In genomic region chr17:82090549-82091263, GRCh38 we compare ENCODE assay signal across 18 cellular contexts. TPM values are rescaled to one million over a fixed set of nuclear protein-coding genes. Genes with fewer than 3 reads are reported as not detected.
A peak's percentile ranks its signal among the peaks of the same experiment; 100 is the strongest.
DNase-seq lines count a peak whose midpoint lies in the region; ATAC-seq, FAIRE-seq and TF ChIP-seq lines count a peak whose summit lies in the region.
"Had no signal": no experiment of that assay in that cellular context is flagged by ENCODE, and none has a peak within 500 bp of the region (broad histone marks: within the 10 kb centered on the region; RNA-seq: fewer than 3 reads in every experiment).

No MANE protein-coding gene starts in this region.

- TF ChIP-seq POLR2A in GM12878 (IDR thresholded peaks at IDR 0.05; ENCODE audit: low read depth, low read length), result peak; percentile 42

- WGBS in GM12878 (ENCODE audit: insufficient coverage, insufficient replicate concordance, low lambda C conversion rate, missing lambda C conversion rate), result 97% methylated on average over 29 of the region's 29 CpGs
- no CpG with 5 or more reads among the region's 29 CpGs for WGBS in trophoblast cell (ENCODE audit: extremely low coverage, insufficient coverage, insufficient read length)

- no peaks in the 10 kb centered on the region for H3K9me3 ChIP-seq in HEK293 (ENCODE audit: control insufficient read depth, insufficient read depth, low read depth, low read length)
- no peaks in the 10 kb centered on the region for H3K9me3 ChIP-seq in GM12878 (replicated peaks; ENCODE audit: control insufficient read depth, insufficient read depth, low read length)
- peaks cover 11% of the 10 kb centered on the region for H3K9me3 ChIP-seq in trophoblast cell (ENCODE audit: insufficient read depth, low read depth, low read length)
- H3K9me3 ChIP-seq: MG63 had no signal

- no peaks in the 10 kb centered on the region for H3K79me1 ChIP-seq in trophoblast cell (ENCODE audit: low read length)

- H3K14ac ChIP-seq in trophoblast cell (ENCODE audit: low read length), result no peak overlapping the region

- no peak overlapping the region for H4K12ac ChIP-seq in trophoblast cell (ENCODE audit: low read depth, low read length)

- H3K18ac ChIP-seq in trophoblast cell (ENCODE audit: low read length), result peak overlapping the region; percentile 15

- H3K79me2 ChIP-seq in GM12878 (ENCODE audit: control insufficient read depth, insufficient read depth, low read length), result peaks cover 7% of the 10 kb centered on the region
- H3K79me2 ChIP-seq in trophoblast cell (ENCODE audit: control insufficient read depth, insufficient read depth, low read length, poor library complexity), result peaks cover 3% of the 10 kb centered on the region

- no peaks in the 10 kb centered on the region for H3K27me3 ChIP-seq in GM12878 (replicated peaks in 1 of 2; ENCODE audit: control insufficient read depth in 2 of 2, insufficient read depth in 2 of 2, low read length in 1 of 2)
- no peaks in the 10 kb centered on the region for H3K27me3 ChIP-seq in trophoblast cell (ENCODE audit: insufficient read depth, low read length)
- H3K27me3 ChIP-seq: MG63 had no signal

- no peak overlapping the region for H3K23ac ChIP-seq in trophoblast cell (ENCODE audit: low read length)

- no peak overlapping the region for H2BK120ac ChIP-seq in trophoblast cell (ENCODE audit: insufficient read depth, low read length, poor library complexity)

- no TSS peak for BruUV-seq in GM12878 (replicated peaks; lab: Mats Ljungman, UMichigan)

- no peak overlapping the region for H3K4ac ChIP-seq in trophoblast cell (ENCODE audit: low read depth, low read length)

- H2BK5ac ChIP-seq in trophoblast cell (ENCODE audit: low read depth, low read length, poor library complexity), result no peak overlapping the region

- H3K27ac ChIP-seq in HEK293 (ENCODE audit: extremely low read depth, low read depth, low read length) (no peak overlapping the region), GM12878 (ENCODE audit: control insufficient read depth, insufficient read depth) (no peak overlapping the region), trophoblast cell (ENCODE audit: low read depth, low read length) (no peak overlapping the region)
- H3K27ac ChIP-seq: C4-2B, GM23248 had no signal

- no peak overlapping the region for H4K91ac ChIP-seq in trophoblast cell (ENCODE audit: low read depth, low read length)

- FAIRE-seq in GM12878 (lab: Jason Lieb, UNC), result no peak

- H2AK5ac ChIP-seq in trophoblast cell (ENCODE audit: low read length), result no peak overlapping the region

- H3K4me1 ChIP-seq in HEK293 (ENCODE audit: control insufficient read depth, insufficient read depth, low read length), result no peaks in the 10 kb centered on the region
- H3K4me1 ChIP-seq in GM12878 (ENCODE audit: control insufficient read depth, insufficient read depth, low read length), result no peaks in the 10 kb centered on the region
- H3K4me1 ChIP-seq in trophoblast cell (ENCODE audit: control insufficient read depth in 1 of 2, insufficient read depth in 2 of 2, low read length in 2 of 2), result peaks cover under 1 to 3% of the 10 kb centered on the region in 2 experiments

- no peaks in the 10 kb centered on the region for H4K20me1 ChIP-seq in GM12878 (ENCODE audit: control insufficient read depth, insufficient read depth)

- POLR2A ChIA-PET in HEK293 (lab: Yijun Ruan, JAX) (interaction anchor here (0.5 to 2.3 kb wide), 7 partner anchors 10 to 410 kb away, joined by 3 to 9 read pairs (median 4); partner anchors contain the start of gene DCXR), GM12878 (lab: Charles Lee) (interaction anchor here (0.5 kb wide), 1 partner anchor 340 kb away, joined by 3 read pairs; no protein-coding TSS in a partner anchor)

- H3K4me2 ChIP-seq in GM12878 (ENCODE audit: control insufficient read depth, insufficient read depth), result no peak overlapping the region
- H3K4me2 ChIP-seq in trophoblast cell (ENCODE audit: low read length), result no peak overlapping the region

- no peak overlapping the region for H3K4me3 ChIP-seq in HEK293 (ENCODE audit: low read depth, low read length)
- no peak overlapping the region for H3K4me3 ChIP-seq in GM12878
- no peak overlapping the region for H3K4me3 ChIP-seq in trophoblast cell (ENCODE audit: low read depth, low read length)
- H3K4me3 ChIP-seq: GM23248, MG63 had no signal

- H4K8ac ChIP-seq in trophoblast cell (ENCODE audit: low read depth, low read length), result no peak overlapping the region

- no peak for TF ChIP-seq RAD21 in GM12878 (IDR thresholded peaks at IDR 0.05; ENCODE audit: insufficient read depth, low read depth, low read length)

- RAD21 ChIA-PET in GM12878 (lab: Charles Lee; ENCODE audit: unreplicated experiment), result no interaction called here

- no peak for TF ChIP-seq EP300 in GM12878 (IDR thresholded peaks at IDR 0.05; ENCODE audit: borderline replicate concordance in 1 of 2, control insufficient read depth in 1 of 2, low read depth in 2 of 2, low read length in 2 of 2)

- intact Hi-C loops in Right ventricle myocardium superior (cut with DNase I), result no loop called here
- intact Hi-C loops in left cardiac atrium (cut with DNase I), result no loop called here
- intact Hi-C loops in GM12878 (cut with micrococcal nuclease; ENCODE audit: unreplicated experiment), result no loop called here

- CTCF ChIA-PET in HEK293 (lab: Yijun Ruan, JAX) (no interaction called here), GM12878 (lab: Yijun Ruan, JAX) (no interaction called here)

- H3K9ac ChIP-seq in GM12878 (ENCODE audit: control insufficient read depth, insufficient read depth, low read length) (no peak overlapping the region), trophoblast cell (ENCODE audit: low read length) (no peak overlapping the region)
- H3K9ac ChIP-seq: GM23248 had no signal

- DNase-seq in Right ventricle myocardium superior (peak; percentile 41), left cardiac atrium (no peak), GM12878 (ENCODE audit: low read depth, low spot score) (no peak), trophoblast cell (no peak), retina (no peak)
- DNase-seq: DMS 273 treated with DMSO at 0.1 percent for 48 hours, EL, GM23248, MG63, NCI-H1092 treated with DMSO at 0.1 percent for 48 hours, NCI-H2081 treated with DMSO at 0.1 percent for 48 hours, NCI-H510A, SHP77 had no signal

- in situ Hi-C loops in GM12878 (cut with MboI), result no loop called here

- H2BK12ac ChIP-seq in trophoblast cell (ENCODE audit: low read length), result no peak overlapping the region

- SMC1A ChIA-PET in GM12878 (lab: Charles Lee; ENCODE audit: uncharacterized antibody, unreplicated experiment), result no interaction called here

- no peak overlapping the region for H2AFZ ChIP-seq in GM12878 (ENCODE audit: control insufficient read depth, low read depth, low read length)
- no peak overlapping the region for H2AFZ ChIP-seq in trophoblast cell (ENCODE audit: insufficient read depth, low read length, poor library complexity)
- H2AFZ ChIP-seq: GM23248 had no signal

- ATAC-seq in Right ventricle myocardium superior (ENCODE audit: poor library complexity) (no peak), left cardiac atrium (no peak), GM12878 (no peak), HG03025 (IDR thresholded peaks at IDR 0.05; ENCODE audit: low FRiP score, unreplicated experiment) (no peak), GM18873 (IDR thresholded peaks at IDR 0.05; ENCODE audit: low FRiP score, unreplicated experiment) (no peak)
- ATAC-seq: SK-N-SH treated with all-trans-retinoic acid at 6 μM for 48 hours had no signal

- peaks cover 28 to 97% of the 10 kb centered on the region in 2 experiments for H3K36me3 ChIP-seq in HEK293 (ENCODE audit: control insufficient read depth in 2 of 2, insufficient read depth in 1 of 2, low read length in 2 of 2)
- peaks cover 14 to 74% of the 10 kb centered on the region in 2 experiments for H3K36me3 ChIP-seq in GM12878 (ENCODE audit: control insufficient read depth in 2 of 2, insufficient read depth in 2 of 2, low read length in 1 of 2)
- peaks cover 95% of the 10 kb centered on the region in 2 experiments for H3K36me3 ChIP-seq in trophoblast cell (ENCODE audit: control insufficient read depth in 1 of 2, insufficient read depth in 2 of 2, low read length in 2 of 2)

- TF ChIP-seq CTCF in HEK293 (tag by site-specific recombination; IDR thresholded peaks at IDR 0.05), result no peak
- TF ChIP-seq CTCF in GM12878 (IDR thresholded peaks at IDR 0.05 in 2 of 3, conservative IDR thresholded peaks at IDR 0.05 in 1 of 3; ENCODE audit: control insufficient read depth in 2 of 3, extremely low read depth in 1 of 3, insufficient read depth in 1 of 3, low read depth in 3 of 3, low read length in 3 of 3), result no peak

RNA-seq across cellular contexts. Expression of gene FASN, which starts 7.3 kb away (rescaled TPM):
- total RNA-seq in Right ventricle myocardium superior (23.0 TPM), left cardiac atrium (100 to 1,000 TPM; 220 to 646 TPM), GM12878 (2014; rRNA removed) (67.4 and 73.8 TPM in 2 replicates), GM12878 (2014; rRNA removed; fragmentation: Illumina TruSeq; extraction: Trizol) (18.0 and 20.8 TPM in 2 replicates), GM12878 (2021) (333 and 348 TPM in 2 replicates)
- 81.2 and 110 TPM in 2 replicates for total RNA-seq in GM12878 (2013; cell fraction: nucleolus; rRNA removed)
- polyA plus RNA-seq in GM12878 (2011; ENCODE audit: low read depth), result 15.3 TPM
- polyA plus RNA-seq in GM12878 (2011; rRNA removed) (4.5 and 10.8 TPM in 2 replicates), GM12878 (2014; fragmentation: Illumina TruSeq; extraction: Trizol) (1.6 and 12.8 TPM in 2 replicates), GM12878 (2014; fragmentation: Nextera tagmentation; extraction: Ambion mirVana) (under 1 TPM; 0.19 to 0.31 TPM), GM12878 (2014; rRNA removed) (87.8 and 131 TPM in 2 replicates), GM12878 (2016; fragmentation: Nextera tagmentation; extraction: Ambion mirVana) (10 to 100 TPM; 40.1 to 42.5 TPM)
- polyA plus RNA-seq in GM12878 (2011; cell fraction: cytosol; rRNA removed), result 31.3 and 40.9 TPM in 2 replicates
- polyA plus RNA-seq in GM12878 (2011; cell fraction: nucleus; rRNA removed), result 137 and 205 TPM in 2 replicates
- polyA plus RNA-seq in GM12878 (2012), result 82.0 and 91.6 TPM in 2 replicates
- 21.8 and 51.5 TPM in 2 replicates for polyA minus RNA-seq in GM12878 (2011; rRNA and poly(A)+ RNA removed)
- polyA minus RNA-seq in GM12878 (2011; cell fraction: cytosol; rRNA and poly(A)+ RNA removed), result 91.7 and 93.8 TPM in 2 replicates
- polyA minus RNA-seq in GM12878 (2011; cell fraction: nucleus; rRNA and poly(A)+ RNA removed), result 35.7 and 66.9 TPM in 2 replicates
- polyA plus RNA-seq in trophoblast cell (2013), result 120 and 124 TPM in 2 replicates

RNA-seq across cellular contexts. Expression of gene DUS1L, which starts 25.1 kb away (rescaled TPM):
- total RNA-seq in Right ventricle myocardium superior (57.9 TPM), left cardiac atrium (10 to 100 TPM; 59.2 to 65.4 TPM), GM12878 (2014; rRNA removed) (107 and 132 TPM in 2 replicates), GM12878 (2014; rRNA removed; fragmentation: Illumina TruSeq; extraction: Trizol) (43.3 and 50.3 TPM in 2 replicates), GM12878 (2021) (137 and 157 TPM in 2 replicates)
- total RNA-seq in GM12878 (2013; cell fraction: nucleolus; rRNA removed), result 56.8 and 75.9 TPM in 2 replicates
- 52.5 TPM for polyA plus RNA-seq in GM12878 (2011; ENCODE audit: low read depth)
- polyA plus RNA-seq in GM12878 (2011; rRNA removed) (21.0 and 42.6 TPM in 2 replicates), GM12878 (2014; fragmentation: Illumina TruSeq; extraction: Trizol) (13.8 and 46.5 TPM in 2 replicates), GM12878 (2014; fragmentation: Nextera tagmentation; extraction: Ambion mirVana) (10 to 100 TPM in 1 of 2 experiments, 1 to 10 TPM in 1; 6.1 to 15.3 TPM), GM12878 (2014; rRNA removed) (147 and 155 TPM in 2 replicates), GM12878 (2016; fragmentation: Nextera tagmentation; extraction: Ambion mirVana) (10 to 100 TPM in 1 of 2 experiments, 1 to 10 TPM in 1; 9.7 to 25.4 TPM)
- polyA plus RNA-seq in GM12878 (2011; cell fraction: cytosol; rRNA removed), result 77.7 and 101 TPM in 2 replicates
- polyA plus RNA-seq in GM12878 (2011; cell fraction: nucleus; rRNA removed), result 285 and 360 TPM in 2 replicates
- 61.7 and 71.7 TPM in 2 replicates for polyA plus RNA-seq in GM12878 (2012)
- polyA minus RNA-seq in GM12878 (2011; rRNA and poly(A)+ RNA removed), result 23.4 and 40.3 TPM in 2 replicates
- polyA minus RNA-seq in GM12878 (2011; cell fraction: cytosol; rRNA and poly(A)+ RNA removed), result 25.4 and 29.1 TPM in 2 replicates
- 63.5 and 104 TPM in 2 replicates for polyA minus RNA-seq in GM12878 (2011; cell fraction: nucleus; rRNA and poly(A)+ RNA removed)
- 23.6 and 26.7 TPM in 2 replicates for polyA plus RNA-seq in trophoblast cell (2013)

RNA-seq across cellular contexts. Expression of gene GPS1, which starts 39.0 kb away (rescaled TPM):
- total RNA-seq in Right ventricle myocardium superior (86.5 TPM), left cardiac atrium (10 to 100 TPM; 72.2 to 79.3 TPM), GM12878 (2014; rRNA removed) (110 and 131 TPM in 2 replicates), GM12878 (2014; rRNA removed; fragmentation: Illumina TruSeq; extraction: Trizol) (35.1 and 37.1 TPM in 2 replicates), GM12878 (2021) (113 and 122 TPM in 2 replicates)
- 41.6 and 44.7 TPM in 2 replicates for total RNA-seq in GM12878 (2013; cell fraction: nucleolus; rRNA removed)
- polyA plus RNA-seq in GM12878 (2011; ENCODE audit: low read depth), result 21.3 TPM
- polyA plus RNA-seq in GM12878 (2011; rRNA removed) (14.3 and 53.3 TPM in 2 replicates), GM12878 (2014; fragmentation: Illumina TruSeq; extraction: Trizol) (7.5 and 32.8 TPM in 2 replicates), GM12878 (2014; fragmentation: Nextera tagmentation; extraction: Ambion mirVana) (10 to 100 TPM in 1 of 2 experiments, 1 to 10 TPM in 1; 2.2 to 11.5 TPM), GM12878 (2014; rRNA removed) (102 and 119 TPM in 2 replicates), GM12878 (2016; fragmentation: Nextera tagmentation; extraction: Ambion mirVana) (100 to 1,000 TPM; 119 to 146 TPM)
- 65.9 and 98.5 TPM in 2 replicates for polyA plus RNA-seq in GM12878 (2011; cell fraction: cytosol; rRNA removed)
- polyA plus RNA-seq in GM12878 (2011; cell fraction: nucleus; rRNA removed), result 198 and 262 TPM in 2 replicates
- polyA plus RNA-seq in GM12878 (2012), result 41.2 and 44.0 TPM in 2 replicates
- polyA minus RNA-seq in GM12878 (2011; rRNA and poly(A)+ RNA removed), result 50.1 and 72.3 TPM in 2 replicates
- 44.1 and 45.0 TPM in 2 replicates for polyA minus RNA-seq in GM12878 (2011; cell fraction: cytosol; rRNA and poly(A)+ RNA removed)
- polyA minus RNA-seq in GM12878 (2011; cell fraction: nucleus; rRNA and poly(A)+ RNA removed), result 42.7 and 84.3 TPM in 2 replicates
- 75.8 and 78.1 TPM in 2 replicates for polyA plus RNA-seq in trophoblast cell (2013)

RNA-seq across cellular contexts. Expression of gene RFNG, which starts 39.1 kb away (rescaled TPM):
- total RNA-seq in Right ventricle myocardium superior, result 20.5 TPM
- total RNA-seq in left cardiac atrium, result 10 to 100 TPM; 16.4 to 22.4 TPM
- total RNA-seq in GM12878 (2013; cell fraction: nucleolus; rRNA removed), result 23.5 and 23.7 TPM in 2 replicates
- 14.5 and 14.8 TPM in 2 replicates for total RNA-seq in GM12878 (2014; rRNA removed)
- total RNA-seq in GM12878 (2014; rRNA removed; fragmentation: Illumina TruSeq; extraction: Trizol), result 5.2 and 7.8 TPM in 2 replicates
- 17.7 and 19.6 TPM in 2 replicates for total RNA-seq in GM12878 (2021)
- polyA plus RNA-seq in GM12878 (2011; ENCODE audit: low read depth), result 10.9 TPM
- 4.4 and 7.1 TPM in 2 replicates for polyA plus RNA-seq in GM12878 (2011; rRNA removed)
- 6.6 and 12.0 TPM in 2 replicates for polyA plus RNA-seq in GM12878 (2011; cell fraction: cytosol; rRNA removed)
- polyA plus RNA-seq in GM12878 (2011; cell fraction: nucleus; rRNA removed), result 83.6 and 89.3 TPM in 2 replicates
- 20.4 and 23.3 TPM in 2 replicates for polyA plus RNA-seq in GM12878 (2012)
- 1.3 and 7.2 TPM in 2 replicates for polyA plus RNA-seq in GM12878 (2014; fragmentation: Illumina TruSeq; extraction: Trizol)
- under 1 TPM; 0.10 to 0.93 TPM for polyA plus RNA-seq in GM12878 (2014; fragmentation: Nextera tagmentation; extraction: Ambion mirVana)
- 19.0 and 22.4 TPM in 2 replicates for polyA plus RNA-seq in GM12878 (2014; rRNA removed)
- 1 to 10 TPM; 1.6 to 2.6 TPM for polyA plus RNA-seq in GM12878 (2016; fragmentation: Nextera tagmentation; extraction: Ambion mirVana)
- 2.4 and 4.8 TPM in 2 replicates for polyA minus RNA-seq in GM12878 (2011; rRNA and poly(A)+ RNA removed)
- 2.9 and 4.4 TPM in 2 replicates for polyA minus RNA-seq in GM12878 (2011; cell fraction: cytosol; rRNA and poly(A)+ RNA removed)
- 8.1 and 8.2 TPM in 2 replicates for polyA minus RNA-seq in GM12878 (2011; cell fraction: nucleus; rRNA and poly(A)+ RNA removed)
- polyA plus RNA-seq in trophoblast cell (2013), result 26.3 and 27.2 TPM in 2 replicates

RNA-seq across cellular contexts. Expression of gene DCXR, which starts 53.2 kb away (rescaled TPM):
- total RNA-seq in Right ventricle myocardium superior (178 TPM), left cardiac atrium (100 to 1,000 TPM; 132 to 161 TPM), GM12878 (2014; rRNA removed) (80.8 and 85.8 TPM in 2 replicates), GM12878 (2014; rRNA removed; fragmentation: Illumina TruSeq; extraction: Trizol) (32.4 and 39.9 TPM in 2 replicates), GM12878 (2021) (110 and 119 TPM in 2 replicates)
- total RNA-seq in GM12878 (2013; cell fraction: nucleolus; rRNA removed), result 13.4 and 14.9 TPM in 2 replicates
- polyA plus RNA-seq in GM12878 (2011; ENCODE audit: low read depth), result 79.4 TPM
- polyA plus RNA-seq in GM12878 (2011; rRNA removed) (29.9 and 66.6 TPM in 2 replicates), GM12878 (2014; fragmentation: Illumina TruSeq; extraction: Trizol) (45.6 and 92.0 TPM in 2 replicates), GM12878 (2014; fragmentation: Nextera tagmentation; extraction: Ambion mirVana) (10 to 100 TPM; 12.3 to 44.8 TPM), GM12878 (2014; rRNA removed) (128 and 151 TPM in 2 replicates), GM12878 (2016; fragmentation: Nextera tagmentation; extraction: Ambion mirVana) (100 to 1,000 TPM; 122 to 139 TPM)
- 188 and 195 TPM in 2 replicates for polyA plus RNA-seq in GM12878 (2011; cell fraction: cytosol; rRNA removed)
- polyA plus RNA-seq in GM12878 (2011; cell fraction: nucleus; rRNA removed), result 136 and 154 TPM in 2 replicates
- polyA plus RNA-seq in GM12878 (2012), result 73.6 and 79.6 TPM in 2 replicates
- 53.5 and 69.9 TPM in 2 replicates for polyA minus RNA-seq in GM12878 (2011; rRNA and poly(A)+ RNA removed)
- 23.2 and 25.8 TPM in 2 replicates for polyA minus RNA-seq in GM12878 (2011; cell fraction: cytosol; rRNA and poly(A)+ RNA removed)
- polyA minus RNA-seq in GM12878 (2011; cell fraction: nucleus; rRNA and poly(A)+ RNA removed), result 21.6 and 34.3 TPM in 2 replicates
- polyA plus RNA-seq in trophoblast cell (2013), result 47.4 and 49.9 TPM in 2 replicates
